Comparison of ENCODE assay signal across 1 cellular context in the genomic region with DNA sequence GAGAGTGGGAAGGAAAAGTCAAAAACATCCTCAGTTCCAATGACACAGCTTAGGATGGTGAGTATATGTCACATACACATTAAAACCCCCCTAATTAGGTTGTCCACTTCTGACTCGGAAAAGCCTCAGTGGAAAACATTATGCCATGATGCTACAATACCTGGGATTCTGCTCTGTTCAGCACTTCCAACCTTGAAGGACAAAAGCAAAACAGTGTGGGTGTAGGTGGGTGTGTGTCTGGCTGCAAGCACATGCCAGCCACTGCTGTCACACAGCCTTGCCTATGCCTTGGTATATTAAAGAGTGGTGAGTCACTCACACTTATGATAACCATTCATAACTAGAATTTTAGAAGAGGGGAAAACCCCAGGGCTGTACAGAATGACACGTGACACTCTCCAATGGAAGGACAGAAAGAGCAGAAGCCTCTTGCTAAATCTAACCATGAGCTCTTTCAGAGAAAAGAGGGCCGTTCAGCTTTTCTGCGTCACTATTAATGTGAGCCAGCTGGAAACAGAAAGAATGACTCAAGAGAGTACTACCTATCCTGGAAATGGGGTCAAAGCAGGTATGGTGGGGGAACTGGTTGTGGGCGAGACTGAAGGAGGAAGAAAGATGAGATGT.
TF ChIP-seq lines count a peak whose summit lies in the region.

No MANE protein-coding gene starts in this region.

TF ChIP-seq in GM23338, 12 proteins besides CTCF, POLR2A, EP300 and RAD21 (continued from another document):
- TF ChIP-seq, protein P1, sequence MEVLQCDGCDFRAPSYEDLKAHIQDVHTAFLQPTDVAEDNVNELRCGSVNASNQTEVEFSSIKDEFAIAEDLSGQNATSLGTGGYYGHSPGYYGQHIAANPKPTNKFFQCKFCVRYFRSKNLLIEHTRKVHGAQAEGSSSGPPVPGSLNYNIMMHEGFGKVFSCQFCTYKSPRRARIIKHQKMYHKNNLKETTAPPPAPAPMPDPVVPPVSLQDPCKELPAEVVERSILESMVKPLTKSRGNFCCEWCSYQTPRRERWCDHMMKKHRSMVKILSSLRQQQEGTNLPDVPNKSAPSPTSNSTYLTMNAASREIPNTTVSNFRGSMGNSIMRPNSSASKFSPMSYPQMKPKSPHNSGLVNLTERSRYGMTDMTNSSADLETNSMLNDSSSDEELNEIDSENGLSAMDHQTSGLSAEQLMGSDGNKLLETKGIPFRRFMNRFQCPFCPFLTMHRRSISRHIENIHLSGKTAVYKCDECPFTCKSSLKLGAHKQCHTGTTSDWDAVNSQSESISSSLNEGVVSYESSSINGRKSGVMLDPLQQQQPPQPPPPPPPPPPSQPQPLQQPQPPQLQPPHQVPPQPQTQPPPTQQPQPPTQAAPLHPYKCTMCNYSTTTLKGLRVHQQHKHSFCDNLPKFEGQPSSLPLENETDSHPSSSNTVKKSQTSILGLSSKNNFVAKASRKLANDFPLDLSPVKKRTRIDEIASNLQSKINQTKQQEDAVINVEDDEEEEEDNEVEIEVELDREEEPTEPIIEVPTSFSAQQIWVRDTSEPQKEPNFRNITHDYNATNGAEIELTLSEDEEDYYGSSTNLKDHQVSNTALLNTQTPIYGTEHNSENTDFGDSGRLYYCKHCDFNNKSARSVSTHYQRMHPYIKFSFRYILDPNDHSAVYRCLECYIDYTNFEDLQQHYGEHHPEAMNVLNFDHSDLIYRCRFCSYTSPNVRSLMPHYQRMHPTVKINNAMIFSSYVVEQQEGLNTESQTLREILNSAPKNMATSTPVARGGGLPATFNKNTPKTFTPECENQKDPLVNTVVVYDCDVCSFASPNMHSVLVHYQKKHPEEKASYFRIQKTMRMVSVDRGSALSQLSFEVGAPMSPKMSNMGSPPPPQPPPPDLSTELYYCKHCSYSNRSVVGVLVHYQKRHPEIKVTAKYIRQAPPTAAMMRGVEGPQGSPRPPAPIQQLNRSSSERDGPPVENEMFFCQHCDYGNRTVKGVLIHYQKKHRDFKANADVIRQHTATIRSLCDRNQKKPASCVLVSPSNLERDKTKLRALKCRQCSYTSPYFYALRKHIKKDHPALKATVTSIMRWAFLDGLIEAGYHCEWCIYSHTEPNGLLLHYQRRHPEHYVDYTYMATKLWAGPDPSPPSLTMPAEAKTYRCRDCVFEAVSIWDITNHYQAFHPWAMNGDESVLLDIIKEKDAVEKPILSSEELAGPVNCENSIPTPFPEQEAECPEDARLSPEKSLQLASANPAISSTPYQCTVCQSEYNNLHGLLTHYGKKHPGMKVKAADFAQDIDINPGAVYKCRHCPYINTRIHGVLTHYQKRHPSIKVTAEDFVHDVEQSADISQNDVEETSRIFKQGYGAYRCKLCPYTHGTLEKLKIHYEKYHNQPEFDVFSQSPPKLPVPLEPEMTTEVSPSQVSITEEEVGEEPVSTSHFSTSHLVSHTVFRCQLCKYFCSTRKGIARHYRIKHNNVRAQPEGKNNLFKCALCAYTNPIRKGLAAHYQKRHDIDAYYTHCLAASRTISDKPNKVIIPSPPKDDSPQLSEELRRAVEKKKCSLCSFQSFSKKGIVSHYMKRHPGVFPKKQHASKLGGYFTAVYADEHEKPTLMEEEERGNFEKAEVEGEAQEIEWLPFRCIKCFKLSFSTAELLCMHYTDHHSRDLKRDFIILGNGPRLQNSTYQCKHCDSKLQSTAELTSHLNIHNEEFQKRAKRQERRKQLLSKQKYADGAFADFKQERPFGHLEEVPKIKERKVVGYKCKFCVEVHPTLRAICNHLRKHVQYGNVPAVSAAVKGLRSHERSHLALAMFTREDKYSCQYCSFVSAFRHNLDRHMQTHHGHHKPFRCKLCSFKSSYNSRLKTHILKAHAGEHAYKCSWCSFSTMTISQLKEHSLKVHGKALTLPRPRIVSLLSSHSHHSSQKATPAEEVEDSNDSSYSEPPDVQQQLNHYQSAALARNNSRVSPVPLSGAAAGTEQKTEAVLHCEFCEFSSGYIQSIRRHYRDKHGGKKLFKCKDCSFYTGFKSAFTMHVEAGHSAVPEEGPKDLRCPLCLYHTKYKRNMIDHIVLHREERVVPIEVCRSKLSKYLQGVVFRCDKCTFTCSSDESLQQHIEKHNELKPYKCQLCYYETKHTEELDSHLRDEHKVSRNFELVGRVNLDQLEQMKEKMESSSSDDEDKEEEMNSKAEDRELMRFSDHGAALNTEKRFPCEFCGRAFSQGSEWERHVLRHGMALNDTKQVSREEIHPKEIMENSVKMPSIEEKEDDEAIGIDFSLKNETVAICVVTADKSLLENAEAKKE (CRISPR knock-in tag; IDR thresholded peaks at IDR 0.05): no peak
- no peak for TF ChIP-seq NANOG (IDR thresholded peaks at IDR 0.05; ENCODE audit: borderline replicate concordance)
- TF ChIP-seq JUNB (IDR thresholded peaks at IDR 0.05; ENCODE audit: unreplicated experiment): no peak
- TF ChIP-seq EZH2 (IDR thresholded peaks at IDR 0.05; ENCODE audit: low read depth, unreplicated experiment): no peak
- TF ChIP-seq STAT1 (IDR thresholded peaks at IDR 0.05; ENCODE audit: unreplicated experiment): no peak
